In the genomic region with DNA sequence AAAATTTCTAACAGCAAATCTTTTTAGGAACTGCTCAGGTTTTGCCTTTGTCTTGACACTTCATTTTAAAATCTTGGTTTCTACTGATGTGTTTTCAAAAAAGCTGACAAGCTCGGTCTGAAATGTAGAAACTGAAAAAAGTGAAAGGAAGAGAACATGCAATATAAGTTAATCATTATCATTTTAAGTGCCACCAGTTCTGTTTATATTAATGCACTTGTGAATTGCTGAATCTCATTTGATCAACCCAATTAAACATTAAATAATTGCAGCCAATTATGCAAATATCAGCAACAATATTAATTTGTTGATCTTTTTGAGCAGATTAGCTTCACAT, we compare ENCODE assay signal across 10 cellular contexts.
DNase-seq lines count a peak whose midpoint lies in the region; ATAC-seq and TF ChIP-seq lines count a peak whose summit lies in the region.
"Had no signal": no experiment of that assay in that cellular context is flagged by ENCODE, and none has a peak within 500 bp of the region (broad histone marks: within the 10 kb centered on the region; RNA-seq: fewer than 3 reads in every experiment).

No MANE protein-coding gene starts in this region.

- H3K27me3 Mint-ChIP-seq in activated T-cell treated with anti-CD3 and anti-CD28 coated beads, Interleukin-2, amount 50 U/mL, for 24 hours, result no peaks in the 10 kb centered on the region
- no peaks in the 10 kb centered on the region for H3K27me3 Mint-ChIP-seq in stimulated activated naive B cell treated with anti-CD40 and anti-IgM and Interleukin-4, amounts not matched to agents 10 μg/mL and 1 μg/mL and 100 μg/mL, for 72 hours
- H3K27me3 Mint-ChIP-seq in Caco-2 (ENCODE audit: insufficient read depth, unreplicated experiment), result no peaks in the 10 kb centered on the region

- CTCF ChIA-PET in Caco-2 (lab: Charles Lee), result no interaction called here

- peak overlapping the region; percentile 71 for H3K27ac ChIP-seq in VCaP

- peak overlapping the region; percentile 62 for H3K27ac Mint-ChIP-seq in activated T-cell treated with anti-CD3 and anti-CD28 coated beads, Interleukin-2, amount 50 U/mL, for 24 hours
- peak overlapping the region; percentile 37 for H3K27ac Mint-ChIP-seq in stimulated activated naive B cell treated with anti-CD40 and anti-IgM and Interleukin-4, amounts not matched to agents 10 μg/mL and 1 μg/mL and 100 μg/mL, for 72 hours
- no peak overlapping the region for H3K27ac Mint-ChIP-seq in Caco-2 (ENCODE audit: unreplicated experiment)

- no peaks in the 10 kb centered on the region for H3K36me3 ChIP-seq in Caco-2 (ENCODE audit: control insufficient read depth, insufficient read depth, low read length)

- ATAC-seq in HG02884 (IDR thresholded peaks at IDR 0.05; ENCODE audit: unreplicated experiment), result peak; percentile 13
- no peak for ATAC-seq in stimulated activated naive B cell treated with anti-CD40 and anti-IgM and Interleukin-4, amounts not matched to agents 10 μg/mL and 1 μg/mL and 100 μg/mL, for 72 hours (replicated peaks)

- no peak for DNase-seq in activated T-cell treated with anti-CD3 and anti-CD28 coated beads, Interleukin-2, amount 50 U/mL, for 24 hours
- no peak for DNase-seq in activated T-cell treated with anti-CD3 and anti-CD28 coated beads, Interleukin-2, amount 50 U/mL, for 48 hours
- no peak for DNase-seq in stimulated activated naive B cell treated with anti-CD40 and anti-IgM and Interleukin-4, amounts not matched to agents 10 μg/mL and 1 μg/mL and 100 μg/mL, for 72 hours
- no peak for DNase-seq in DMS 273 treated with DMSO at 0.1 percent for 48 hours (lab: John Stamatoyannopoulos, UW)
- DNase-seq in Caco-2, result no peak
- DNase-seq in AG08395 (ENCODE audit: low spot score), result no peak

- H3K36me3 Mint-ChIP-seq in activated T-cell treated with anti-CD3 and anti-CD28 coated beads, Interleukin-2, amount 50 U/mL, for 24 hours (ENCODE audit: low read depth), result peaks cover 9% of the 10 kb centered on the region
- H3K36me3 Mint-ChIP-seq in stimulated activated naive B cell treated with anti-CD40 and anti-IgM and Interleukin-4, amounts not matched to agents 10 μg/mL and 1 μg/mL and 100 μg/mL, for 72 hours, result peaks cover 0 to 3% of the 10 kb centered on the region in 2 donors
- peaks cover 70% of the 10 kb centered on the region for H3K36me3 Mint-ChIP-seq in Caco-2 (ENCODE audit: insufficient read depth, unreplicated experiment)

- H3K4me3 ChIP-seq in Caco-2 (ENCODE audit: low read depth, low read length), result no peak overlapping the region
- H3K4me3 ChIP-seq: HAP-1 had no signal

- intact Hi-C loops in Caco-2 (cut with micrococcal nuclease; ENCODE audit: unreplicated experiment), result no loop called here

- POLR2A ChIA-PET in Caco-2 (lab: Charles Lee), result no interaction called here

- peaks cover 2% of the 10 kb centered on the region for H3K9me3 Mint-ChIP-seq in activated T-cell treated with anti-CD3 and anti-CD28 coated beads, Interleukin-2, amount 50 U/mL, for 24 hours
- H3K9me3 Mint-ChIP-seq in stimulated activated naive B cell treated with anti-CD40 and anti-IgM and Interleukin-4, amounts not matched to agents 10 μg/mL and 1 μg/mL and 100 μg/mL, for 72 hours, result no peaks in the 10 kb centered on the region
- no peaks in the 10 kb centered on the region for H3K9me3 Mint-ChIP-seq in Caco-2 (ENCODE audit: unreplicated experiment)
- H3K9me3 Mint-ChIP-seq: neural crest cell had no signal

- H3K4me1 Mint-ChIP-seq in activated T-cell treated with anti-CD3 and anti-CD28 coated beads, Interleukin-2, amount 50 U/mL, for 24 hours (ENCODE audit: low read depth), result peaks cover 24% of the 10 kb centered on the region
- H3K4me1 Mint-ChIP-seq in stimulated activated naive B cell treated with anti-CD40 and anti-IgM and Interleukin-4, amounts not matched to agents 10 μg/mL and 1 μg/mL and 100 μg/mL, for 72 hours, result peaks cover 7 to 18% of the 10 kb centered on the region in 2 donors
- H3K4me1 Mint-ChIP-seq in Caco-2 (ENCODE audit: low read depth, unreplicated experiment), result no peaks in the 10 kb centered on the region

- H3K4me1 ChIP-seq in Caco-2, result no peaks in the 10 kb centered on the region
- H3K4me1 ChIP-seq: HAP-1 had no signal

- H3K9me3 ChIP-seq in Caco-2, result no peaks in the 10 kb centered on the region
- H3K9me3 ChIP-seq: HAP-1 had no signal

- no peak for TF ChIP-seq CTCF in VCaP (conservative IDR thresholded peaks at IDR 0.05)
- no peak for TF ChIP-seq CTCF in Caco-2 (IDR thresholded peaks at IDR 0.05; ENCODE audit: insufficient read depth in 1 of 2, low read depth in 1 of 2, low read length in 1 of 2, severe bottlenecking in 1 of 2, unreplicated experiment in 1 of 2)

- peak overlapping the region; percentile 66 for H3K4me3 Mint-ChIP-seq in activated T-cell treated with anti-CD3 and anti-CD28 coated beads, Interleukin-2, amount 50 U/mL, for 24 hours
- H3K4me3 Mint-ChIP-seq in stimulated activated naive B cell treated with anti-CD40 and anti-IgM and Interleukin-4, amounts not matched to agents 10 μg/mL and 1 μg/mL and 100 μg/mL, for 72 hours, result peak overlapping the region; percentile 39 to 62
- no peak overlapping the region for H3K4me3 Mint-ChIP-seq in Caco-2 (ENCODE audit: unreplicated experiment)
- H3K4me3 Mint-ChIP-seq: neural crest cell had no signal

- BruUV-seq in Caco-2 (replicated peaks; lab: Mats Ljungman, UMichigan), result no TSS peak

- no peaks in the 10 kb centered on the region for H3K27me3 ChIP-seq in Caco-2 (replicated peaks; ENCODE audit: control insufficient read depth, insufficient read depth, low read length)
